8 cellular contexts compared by ENCODE assay signal in the genomic region with DNA sequence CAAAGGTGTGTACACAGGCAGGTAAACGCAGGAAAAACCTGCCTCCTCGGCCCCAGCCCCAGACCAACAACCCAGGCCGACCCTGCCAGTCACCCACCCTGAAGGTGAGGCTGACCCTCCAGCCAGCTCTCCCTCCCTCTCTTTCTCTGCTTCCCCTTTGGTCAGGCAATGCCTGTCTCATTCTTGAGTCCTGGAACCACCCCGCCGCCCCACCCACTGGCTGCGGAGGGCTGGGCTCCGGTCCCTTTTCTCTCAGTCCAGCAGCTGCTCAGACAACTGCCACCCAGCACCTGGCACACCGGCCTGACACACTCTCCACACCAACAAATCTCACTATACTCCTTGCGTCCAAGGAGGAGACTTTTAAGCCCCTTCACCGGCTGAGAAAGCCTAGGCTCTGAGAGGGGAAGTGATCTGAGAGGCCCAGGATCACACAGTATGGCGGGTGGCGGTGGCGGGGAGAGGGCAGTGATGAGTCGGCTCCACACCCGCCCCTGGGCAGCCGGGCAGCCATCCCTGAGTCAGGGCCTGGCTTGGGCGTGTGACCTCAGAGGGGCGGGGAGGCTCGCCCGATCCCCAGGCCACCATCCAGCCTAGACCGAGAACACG. TPM values are rescaled to one million over a fixed set of nuclear protein-coding genes. Genes with fewer than 3 reads are reported as not detected.
A peak's percentile ranks its signal among the peaks of the same experiment; 100 is the strongest.
DNase-seq lines count a peak whose midpoint lies in the region; ATAC-seq and TF ChIP-seq lines count a peak whose summit lies in the region.

No MANE protein-coding gene starts in this region.

- no peak overlapping the region for H3K4ac ChIP-seq in neuronal stem cell (ENCODE audit: low read length)

- no peak for TF ChIP-seq CTCF in GM12875 (IDR thresholded peaks at IDR 0.05; ENCODE audit: borderline replicate concordance, insufficient read depth, low read depth, low read length)

- H3K4me3 ChIP-seq in GM12875 (ENCODE audit: low read depth, low read length) (peak overlapping the region; percentile 79), neuronal stem cell (ENCODE audit: low read length in 2 of 2) (peak overlapping the region; percentile 86 to 98)

- no peaks in the 10 kb centered on the region for H3K9me3 ChIP-seq in neuronal stem cell (replicated peaks in 1 of 2; ENCODE audit: control insufficient read depth in 2 of 2, insufficient read depth in 1 of 2, low read depth in 1 of 2, low read length in 2 of 2)

- H3K4me1 Mint-ChIP-seq in activated naive CD4-positive, alpha-beta T cell treated with anti-CD3 and anti-CD28 coated beads, Interleukin-2, amount 50 U/mL, for 24 hours, result peaks cover 36% of the 10 kb centered on the region

- peak overlapping the region; percentile 72 for H2BK120ac ChIP-seq in neuronal stem cell (ENCODE audit: low read depth, low read length)

- H3K4me1 ChIP-seq in neuronal stem cell (ENCODE audit: control insufficient read depth in 2 of 2, insufficient read depth in 1 of 2, low read depth in 1 of 2, low read length in 2 of 2), result peaks cover 12 to 21% of the 10 kb centered on the region in 2 donors

- H3K9ac ChIP-seq in neuronal stem cell (ENCODE audit: low read depth, low read length, poor library complexity), result peak overlapping the region; percentile 92

- peak overlapping the region; percentile 95 for H3K27ac Mint-ChIP-seq in activated naive CD4-positive, alpha-beta T cell treated with anti-CD3 and anti-CD28 coated beads, Interleukin-2, amount 50 U/mL, for 24 hours

- H3K36me3 ChIP-seq in neuronal stem cell (replicated peaks in 1 of 2; ENCODE audit: control insufficient read depth in 2 of 2, insufficient read depth in 2 of 2, low read length in 2 of 2), result peaks cover 33 to 40% of the 10 kb centered on the region in 2 donors

- peak overlapping the region; percentile 99 for H3K4me3 Mint-ChIP-seq in activated naive CD4-positive, alpha-beta T cell treated with anti-CD3 and anti-CD28 coated beads, Interleukin-2, amount 50 U/mL, for 24 hours

- peak overlapping the region; percentile 93 for H3K23ac ChIP-seq in neuronal stem cell (ENCODE audit: low read depth, low read length, poor library complexity)

- peak overlapping the region; percentile 87 for H3K4me2 ChIP-seq in neuronal stem cell (ENCODE audit: insufficient read depth, low read length, poor library complexity, severe bottlenecking)

- no peaks in the 10 kb centered on the region for H3K27me3 Mint-ChIP-seq in activated naive CD4-positive, alpha-beta T cell treated with anti-CD3 and anti-CD28 coated beads, Interleukin-2, amount 50 U/mL, for 24 hours

- ATAC-seq in HG03196 (IDR thresholded peaks at IDR 0.05; ENCODE audit: unreplicated experiment) (peak; percentile 20), GM21528 (IDR thresholded peaks at IDR 0.05; ENCODE audit: low FRiP score, unreplicated experiment) (no peak)

- H3K27ac ChIP-seq in neuronal stem cell (replicated peaks; ENCODE audit: low read length), result peak overlapping the region; percentile 85

- peak overlapping the region; percentile 6 for H2AK5ac ChIP-seq in neuronal stem cell (ENCODE audit: low read depth, low read length)

- H4K91ac ChIP-seq in neuronal stem cell (ENCODE audit: low read depth, low read length, poor library complexity), result no peak overlapping the region

- H3K79me1 ChIP-seq in neuronal stem cell (ENCODE audit: low read depth, low read length), result peaks cover 21% of the 10 kb centered on the region

- no peaks in the 10 kb centered on the region for H3K9me3 Mint-ChIP-seq in activated naive CD4-positive, alpha-beta T cell treated with anti-CD3 and anti-CD28 coated beads, Interleukin-2, amount 50 U/mL, for 24 hours

- peak overlapping the region; percentile 96 for H2AFZ ChIP-seq in neuronal stem cell (ENCODE audit: low read length)

- no peak overlapping the region for H4K8ac ChIP-seq in neuronal stem cell (ENCODE audit: low read depth, low read length)

- no peak overlapping the region for H2BK12ac ChIP-seq in neuronal stem cell (ENCODE audit: low read length)

- no CpG with 5 or more reads among the region's 22 CpGs for WGBS in neuronal stem cell (ENCODE audit: extremely low coverage in 2 of 2, insufficient read length in 2 of 2, insufficient replicate concordance in 1 of 2), 2 donors

- H3K14ac ChIP-seq in neuronal stem cell (ENCODE audit: low read length), result peak overlapping the region; percentile 94

- peaks cover 0 to 2% (median 0%) of the 10 kb centered on the region in 3 experiments for H3K27me3 ChIP-seq in neuronal stem cell (ENCODE audit: control insufficient read depth in 3 of 3, insufficient read depth in 3 of 3, low read depth in 1 of 3, low read length in 3 of 3)

- H2BK15ac ChIP-seq in neuronal stem cell (ENCODE audit: low read length), result no peak overlapping the region

- H3K18ac ChIP-seq in neuronal stem cell (ENCODE audit: low read length), result peak overlapping the region; percentile 95

- DNase-seq in RPMI8226, result peak; percentile 81
- peak; percentile 73 for DNase-seq in globus pallidus (ENCODE audit: low spot score)
- DNase-seq in neuronal stem cell (ENCODE audit: low spot score), result no peak
- peak; percentile 80 for DNase-seq in ureter (ENCODE audit: low spot score)

- peak overlapping the region; percentile 87 for H2BK5ac ChIP-seq in neuronal stem cell (ENCODE audit: low read length)

- H3K36me3 Mint-ChIP-seq in activated naive CD4-positive, alpha-beta T cell treated with anti-CD3 and anti-CD28 coated beads, Interleukin-2, amount 50 U/mL, for 24 hours, result no peaks in the 10 kb centered on the region

RNA-seq across cellular contexts. Expression of gene FLII, which starts 0.7 kb away (rescaled TPM):
- 127 TPM for polyA plus RNA-seq in neuronal stem cell (2013, experiment 1 of 2)
- 124 TPM for polyA plus RNA-seq in neuronal stem cell (2013, experiment 2 of 2)
- 307 TPM for total RNA-seq in ureter

RNA-seq across cellular contexts. Expression of gene MIEF2, which starts 2.6 kb away (rescaled TPM):
- polyA plus RNA-seq in neuronal stem cell (2013, experiment 1 of 2), result 4.4 TPM
- 4.6 TPM for polyA plus RNA-seq in neuronal stem cell (2013, experiment 2 of 2)
- 9.8 TPM for total RNA-seq in ureter

RNA-seq across cellular contexts. Expression of gene LLGL1, which starts 32.4 kb away (rescaled TPM):
- 72.8 TPM for polyA plus RNA-seq in neuronal stem cell (2013, experiment 1 of 2)
- 73.5 TPM for polyA plus RNA-seq in neuronal stem cell (2013, experiment 2 of 2)
- total RNA-seq in ureter, result 18.5 TPM

RNA-seq across cellular contexts. Expression of gene TOP3A, which starts 56.9 kb away (rescaled TPM):
- 18.5 TPM for polyA plus RNA-seq in neuronal stem cell (2013, experiment 1 of 2)
- polyA plus RNA-seq in neuronal stem cell (2013, experiment 2 of 2), result 19.5 TPM
- total RNA-seq in ureter, result 42.7 TPM

RNA-seq across cellular contexts. Expression of gene SMCR8, which starts 57.2 kb away (rescaled TPM):
- polyA plus RNA-seq in neuronal stem cell (2013, experiment 1 of 2), result 4.7 TPM
- polyA plus RNA-seq in neuronal stem cell (2013, experiment 2 of 2), result 4.8 TPM
- total RNA-seq in ureter, result 22.3 TPM
